8 cellular contexts compared by ENCODE assay signal in the genomic region with DNA sequence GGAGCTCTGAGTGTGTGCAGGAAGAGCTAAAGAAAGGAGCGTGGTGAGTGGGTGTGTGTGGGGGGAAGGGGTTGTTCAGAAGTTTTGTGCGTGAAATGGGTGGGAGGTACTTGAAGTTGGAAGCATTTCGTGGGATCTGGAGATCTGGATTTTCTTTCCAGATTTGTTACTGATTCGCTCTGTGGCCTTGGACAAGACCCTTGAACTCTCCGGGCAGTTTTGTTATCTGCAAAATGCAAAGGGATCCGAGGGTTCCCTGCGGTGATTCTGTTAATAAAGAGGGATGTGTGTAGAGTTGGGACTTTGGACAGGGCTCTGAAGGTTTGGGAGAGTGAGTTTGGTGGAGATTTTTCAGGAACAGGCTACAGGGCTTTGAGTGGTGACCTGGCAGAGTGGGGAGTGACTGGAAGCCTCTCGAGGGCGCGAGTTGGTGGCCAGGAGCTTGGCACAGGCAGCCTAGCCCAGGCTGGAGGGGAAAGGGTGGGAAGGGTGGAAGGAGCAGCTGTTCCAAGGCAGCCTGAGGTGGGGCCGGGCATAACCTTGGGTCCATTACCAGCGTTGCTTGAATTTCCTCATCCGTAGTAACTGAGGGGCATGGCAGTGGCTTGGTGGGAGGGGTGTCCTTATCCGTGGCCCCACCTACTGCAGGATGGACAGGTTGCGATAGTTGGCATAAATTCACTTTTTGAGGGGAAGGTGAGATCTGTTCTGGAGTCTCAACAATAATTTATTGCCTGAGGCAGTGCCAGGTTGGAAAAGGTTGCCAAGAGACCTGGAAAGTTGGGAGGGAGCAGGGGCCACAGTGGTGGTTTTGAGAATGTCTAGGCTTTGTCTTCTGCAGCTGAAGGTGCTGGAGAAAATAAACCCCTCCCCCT.
DNase-seq lines count a peak whose midpoint lies in the region; ATAC-seq and TF ChIP-seq lines count a peak whose summit lies in the region.

No MANE protein-coding gene starts in this region.

- no peak for ATAC-seq in GM21786 (IDR thresholded peaks at IDR 0.05; ENCODE audit: unreplicated experiment)

- H3K36me3 Mint-ChIP-seq in nephron progenitor cell (ENCODE audit: low read depth), result no peaks in the 10 kb centered on the region

- CTCF ChIA-PET in RWPE1 (lab: Yijun Ruan, JAX), result interaction anchor here (0.8 kb wide), 1 partner anchor 34 kb away, joined by 11 read pairs; no protein-coding TSS in a partner anchor

- H3K4me3 Mint-ChIP-seq in nephron progenitor cell, result peak overlapping the region; percentile 97

- TF ChIP-seq POLR2A in erythroblast (IDR thresholded peaks at IDR 0.05; ENCODE audit: low read length), result no peak

- TF ChIP-seq CTCF in RWPE1 (conservative IDR thresholded peaks at IDR 0.05; ENCODE audit: low read depth) (no peak), nephron progenitor cell (IDR thresholded peaks at IDR 0.05) (no peak)

- H3K4me1 Mint-ChIP-seq in nephron progenitor cell, result peaks cover 67% of the 10 kb centered on the region

- H3K9me3 Mint-ChIP-seq in nephron progenitor cell, result no peaks in the 10 kb centered on the region

- H3K27ac ChIP-seq in RWPE1, result peak overlapping the region; percentile 98

- DNase-seq in SIG-M5 treated with dmso at 0.1 percent for 504 hours (lab: John Stamatoyannopoulos, UW; ENCODE audit: unreplicated experiment) (peak; percentile 25), SIG-M5 (lab: John Stamatoyannopoulos, UW) (no peak), RWPE1 (ENCODE audit: low spot score) (peak; percentile 87), erythroblast (lab: John Stamatoyannopoulos, UW) (peak; percentile 41 to 62), nephron progenitor cell (no peak), HK-2 (ENCODE audit: unreplicated experiment) (no peak), DMS114 treated with DMSO at 0.1 percent for 48 hours (lab: John Stamatoyannopoulos, UW; ENCODE audit: unreplicated experiment) (no peak)

- peaks cover 10% of the 10 kb centered on the region for H3K27me3 Mint-ChIP-seq in nephron progenitor cell (ENCODE audit: low read depth, poor library complexity)

- POLR2A ChIA-PET in RWPE1 (lab: Yijun Ruan, JAX; ENCODE audit: low non-redundant PET), result interaction anchor here (0.6 to 1.4 kb wide), 2 partner anchors 9 to 332 kb away, joined by 3 to 4 read pairs; no protein-coding TSS in a partner anchor

- H3K27ac Mint-ChIP-seq in nephron progenitor cell, result peak overlapping the region; percentile 88

Comparison
In these comparisons a context has a peak if more than half of its experiments do, and no peak if none do; other contexts are left out.
1. DNase-seq: peak in SIG-M5 treated with dmso at 0.1 percent for 504 hours (single experiment), RWPE1 (single experiment) and erythroblast (2 of 2); none in SIG-M5 (single experiment), nephron progenitor cell (single experiment), HK-2 (single experiment) and DMS114 treated with DMSO at 0.1 percent for 48 hours (single experiment).